Comparison of ENCODE assay signal across 8 cellular contexts in the genomic region with DNA sequence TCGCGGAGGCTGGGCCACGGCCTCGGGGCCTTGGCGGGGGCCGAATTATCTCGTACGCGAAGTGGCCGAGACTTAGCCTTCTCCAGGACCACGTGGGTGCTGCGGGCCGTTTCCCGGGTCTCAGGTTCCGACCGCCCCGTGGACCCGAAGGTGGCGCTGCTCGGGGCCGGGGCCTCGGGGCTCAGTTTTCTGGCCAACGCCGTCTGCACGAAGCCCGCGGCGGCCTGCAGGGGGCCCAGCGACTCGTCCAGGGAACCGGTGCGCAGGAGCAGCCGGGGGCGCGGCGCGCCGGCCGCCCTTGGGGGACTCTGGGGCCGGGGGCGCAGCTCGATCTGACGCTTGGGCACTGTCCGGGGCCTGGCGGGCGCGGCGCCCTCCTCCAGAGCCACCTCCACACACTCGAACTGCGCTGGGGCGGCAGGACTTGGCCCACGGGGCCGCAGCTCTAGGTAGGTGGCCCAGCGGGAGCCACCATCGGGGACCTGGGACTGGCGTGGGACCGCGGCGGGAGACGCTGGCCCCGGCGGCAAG. TPM values are rescaled to one million over a fixed set of nuclear protein-coding genes. Genes with fewer than 3 reads are reported as not detected.
DNase-seq lines count a peak whose midpoint lies in the region; ATAC-seq and TF ChIP-seq lines count a peak whose summit lies in the region.

No MANE protein-coding gene starts in this region.

- H3K9me2 ChIP-seq in neural cell (ENCODE audit: insufficient read depth, low read length): no peaks in the 10 kb centered on the region

- no peaks in the 10 kb centered on the region for H3F3A ChIP-seq in neural cell (ENCODE audit: insufficient read depth, low read length, poor library complexity, severe bottlenecking)

- peak overlapping the region; percentile 9 for H3K9ac ChIP-seq in neural cell (ENCODE audit: low read length)

- H4K20me1 ChIP-seq in neural cell (ENCODE audit: insufficient read depth): no peaks in the 10 kb centered on the region

- H3K9me3 ChIP-seq in neural cell (ENCODE audit: low read length): no peaks in the 10 kb centered on the region

- no peaks in the 10 kb centered on the region for H3K36me3 ChIP-seq in neural cell (ENCODE audit: insufficient read depth, low read length)

- peak overlapping the region; percentile 55 for H3K4me3 ChIP-seq in neural cell (ENCODE audit: low read length)

- peak; percentile 1 for ATAC-seq in esophagus mucosa
- ATAC-seq in GM21619 (IDR thresholded peaks at IDR 0.05; ENCODE audit: unreplicated experiment): no peak
- no peak for ATAC-seq in GM21423 (IDR thresholded peaks at IDR 0.05; ENCODE audit: unreplicated experiment)
- no peak for ATAC-seq in GM21515 (IDR thresholded peaks at IDR 0.05; ENCODE audit: unreplicated experiment)

- peak in 2 of 3 donors; percentile 48 to 56 for DNase-seq in stimulated activated CD4-positive, alpha-beta T cell treated with anti-CD3 and anti-CD28 coated beads, Interleukin-12 subunit alpha, Interleukin-12 subunit beta, amount 100 ng/mL, for 48 hours (ENCODE audit: low read depth in 2 of 3, low spot score in 1 of 3)
- no peak for DNase-seq in stimulated activated CD4-positive, alpha-beta T cell treated with anti-CD3 and anti-CD28 coated beads, Interleukin-12 subunit alpha, Interleukin-12 subunit beta, amount 100 ng/mL, for 4 hours
- peak; percentile 43 for DNase-seq in activated CD4-positive, alpha-beta T cell treated with anti-CD3 and anti-CD28 coated beads, Interleukin-2, amount 50 U/mL, for 1 hour

- TF ChIP-seq EP300 in neural cell (conservative IDR thresholded peaks at IDR 0.05; ENCODE audit: poor library complexity, severe bottlenecking): no peak

- H2AFZ ChIP-seq in neural cell (ENCODE audit: low read depth, low read length): no peak overlapping the region

- no peaks in the 10 kb centered on the region for H3K79me2 ChIP-seq in neural cell (replicated peaks; ENCODE audit: insufficient read depth, low read length)

- TF ChIP-seq CTCF in neural cell (IDR thresholded peaks at IDR 0.05; ENCODE audit: poor library complexity, severe bottlenecking): peak; percentile 46

- peaks cover 50% of the 10 kb centered on the region for H3K27me3 ChIP-seq in neural cell (ENCODE audit: insufficient read depth, low read depth, low read length)

- no peak for TF ChIP-seq RAD21 in neural cell (conservative IDR thresholded peaks at IDR 0.05)

- H3K27ac ChIP-seq in neural cell (ENCODE audit: low read length): no peak overlapping the region

- H3K4me2 ChIP-seq in neural cell (ENCODE audit: low read length): no peak overlapping the region

TF ChIP-seq in neural cell, 6 proteins besides CTCF, POLR2A, EP300 and RAD21:
- TF ChIP-seq EZH2 (IDR thresholded peaks at IDR 0.05; ENCODE audit: borderline replicate concordance, insufficient read depth, low read length, poor library complexity, severe bottlenecking) (no peak), POLR2AphosphoS5 (IDR thresholded peaks at IDR 0.05) (no peak), TAF1 (IDR thresholded peaks at IDR 0.05; ENCODE audit: low read depth) (no peak), SMC3 (conservative IDR thresholded peaks at IDR 0.05; ENCODE audit: poor library complexity) (no peak), MXI1 (conservative IDR thresholded peaks at IDR 0.05; ENCODE audit: poor library complexity, severe bottlenecking) (no peak)
- TF ChIP-seq, protein P1, sequence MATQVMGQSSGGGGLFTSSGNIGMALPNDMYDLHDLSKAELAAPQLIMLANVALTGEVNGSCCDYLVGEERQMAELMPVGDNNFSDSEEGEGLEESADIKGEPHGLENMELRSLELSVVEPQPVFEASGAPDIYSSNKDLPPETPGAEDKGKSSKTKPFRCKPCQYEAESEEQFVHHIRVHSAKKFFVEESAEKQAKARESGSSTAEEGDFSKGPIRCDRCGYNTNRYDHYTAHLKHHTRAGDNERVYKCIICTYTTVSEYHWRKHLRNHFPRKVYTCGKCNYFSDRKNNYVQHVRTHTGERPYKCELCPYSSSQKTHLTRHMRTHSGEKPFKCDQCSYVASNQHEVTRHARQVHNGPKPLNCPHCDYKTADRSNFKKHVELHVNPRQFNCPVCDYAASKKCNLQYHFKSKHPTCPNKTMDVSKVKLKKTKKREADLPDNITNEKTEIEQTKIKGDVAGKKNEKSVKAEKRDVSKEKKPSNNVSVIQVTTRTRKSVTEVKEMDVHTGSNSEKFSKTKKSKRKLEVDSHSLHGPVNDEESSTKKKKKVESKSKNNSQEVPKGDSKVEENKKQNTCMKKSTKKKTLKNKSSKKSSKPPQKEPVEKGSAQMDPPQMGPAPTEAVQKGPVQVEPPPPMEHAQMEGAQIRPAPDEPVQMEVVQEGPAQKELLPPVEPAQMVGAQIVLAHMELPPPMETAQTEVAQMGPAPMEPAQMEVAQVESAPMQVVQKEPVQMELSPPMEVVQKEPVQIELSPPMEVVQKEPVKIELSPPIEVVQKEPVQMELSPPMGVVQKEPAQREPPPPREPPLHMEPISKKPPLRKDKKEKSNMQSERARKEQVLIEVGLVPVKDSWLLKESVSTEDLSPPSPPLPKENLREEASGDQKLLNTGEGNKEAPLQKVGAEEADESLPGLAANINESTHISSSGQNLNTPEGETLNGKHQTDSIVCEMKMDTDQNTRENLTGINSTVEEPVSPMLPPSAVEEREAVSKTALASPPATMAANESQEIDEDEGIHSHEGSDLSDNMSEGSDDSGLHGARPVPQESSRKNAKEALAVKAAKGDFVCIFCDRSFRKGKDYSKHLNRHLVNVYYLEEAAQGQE (IDR thresholded peaks at IDR 0.05; ENCODE audit: borderline replicate concordance): no peak

RNA-seq across cellular contexts. Expression of a gene that starts 0.7 kb away (rescaled TPM):
- total RNA-seq in esophagus mucosa: 1.9 TPM
- polyA plus RNA-seq in neural cell: 0.74 and 1.2 TPM in 2 replicates
- polyA minus RNA-seq in neural cell: 1.2 and 1.3 TPM in 2 replicates

RNA-seq across cellular contexts. Expression of a gene that starts 4.5 kb away (rescaled TPM):
- 3.3 TPM for total RNA-seq in esophagus mucosa
- not detected in 2 replicates for polyA plus RNA-seq in neural cell
- polyA minus RNA-seq in neural cell: 0.24 and 0.58 TPM in 2 replicates

RNA-seq across cellular contexts. Expression of a gene that starts 9.7 kb away (rescaled TPM):
- 3.7 TPM for total RNA-seq in esophagus mucosa
- polyA plus RNA-seq in neural cell: 2.3 and 6.7 TPM in 2 replicates
- 4.4 and 11.2 TPM in 2 replicates for polyA minus RNA-seq in neural cell

RNA-seq across cellular contexts. Expression of a gene that starts 11.1 kb away (rescaled TPM):
- 0.28 TPM for total RNA-seq in esophagus mucosa
- not detected in 2 replicates for polyA plus RNA-seq in neural cell
- not detected in 2 replicates for polyA minus RNA-seq in neural cell

RNA-seq across cellular contexts. Expression of a gene that starts 45.1 kb away (rescaled TPM):
- 2.2 TPM for total RNA-seq in esophagus mucosa
- polyA plus RNA-seq in neural cell: 40.2 and 44.4 TPM in 2 replicates
- 72.6 and 90.3 TPM in 2 replicates for polyA minus RNA-seq in neural cell
